ENCODE assay signal across 1 cellular context in genomic region chr2:84830758-84831500, GRCh38.
TF ChIP-seq lines count a peak whose summit lies in the region.

No MANE protein-coding gene starts in this region.

TF ChIP-seq in GM12878, 131 proteins besides CTCF, POLR2A, EP300 and RAD21:
- TF ChIP-seq ZNF274 (IDR thresholded peaks at IDR 0.05; ENCODE audit: insufficient read depth, insufficient read length) (no peak), ZNF384 (IDR thresholded peaks at IDR 0.05; ENCODE audit: borderline replicate concordance, low read depth, low read length) (peak; percentile 13; the same call in 1 of the 2 replicates), MEF2B (IDR thresholded peaks at IDR 0.05; ENCODE audit: partially characterized antibody, poor library complexity, severe bottlenecking) (peak; percentile 69), GATAD2B (conservative IDR thresholded peaks at IDR 0.05; ENCODE audit: low read depth) (0 out of 2 replicates have a peak, but pooled peaks have one; percentile 25), ESRRA (IDR thresholded peaks at IDR 0.05; ENCODE audit: low read length) (no peak), CHD2 (IDR thresholded peaks at IDR 0.05; ENCODE audit: borderline replicate concordance, low read depth, low read length) (0 out of 2 replicates have a peak, but pooled peaks have one; percentile 15), TBL1XR1 (IDR thresholded peaks at IDR 0.05; ENCODE audit: low read depth, low read length) (no peak)
TF ChIP-seq in GM12878: peak in this region for 4.
